8 cellular contexts compared by ENCODE assay signal in the genomic region with DNA sequence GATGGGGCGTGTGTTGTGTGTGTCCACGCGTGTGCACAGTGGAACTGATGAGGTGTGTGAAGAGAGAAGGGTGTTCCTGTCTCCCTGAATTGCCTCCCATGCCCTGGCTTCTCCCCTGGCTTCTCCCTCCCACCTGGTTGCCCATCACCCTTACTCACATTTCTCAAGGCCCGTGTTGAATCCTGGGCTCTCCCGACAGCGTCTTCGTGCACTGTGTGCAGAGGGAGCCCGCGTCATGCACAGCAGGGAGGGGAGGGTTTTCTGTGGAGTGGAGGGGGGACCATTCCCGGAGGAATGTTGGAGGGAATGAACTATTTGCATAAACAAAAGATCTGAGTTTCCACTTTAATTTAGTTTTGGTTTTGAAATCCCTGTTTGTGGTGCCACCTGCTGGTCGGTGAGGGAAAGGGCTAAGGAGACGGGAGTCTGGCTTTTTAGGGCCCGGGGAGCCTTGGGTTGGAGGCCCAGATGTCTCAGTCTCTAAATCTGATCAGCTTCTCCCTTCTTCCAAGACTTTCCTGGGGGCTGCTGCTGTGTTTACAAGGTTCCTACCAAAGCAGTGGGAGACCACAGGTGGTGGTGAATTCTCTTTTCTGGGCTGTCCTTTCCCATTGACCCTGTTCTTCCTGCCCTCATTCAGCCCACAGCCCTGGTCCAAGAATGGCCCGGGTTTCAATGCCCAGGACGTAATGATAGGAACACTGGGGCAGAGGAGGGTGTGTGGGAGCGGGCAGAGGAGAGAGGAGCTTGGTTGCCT. TPM values are rescaled to one million over a fixed set of nuclear protein-coding genes. Genes with fewer than 3 reads are reported as not detected.
DNase-seq lines count a peak whose midpoint lies in the region; ATAC-seq and TF ChIP-seq lines count a peak whose summit lies in the region.

C1R (minus strand) TSS at position 217 of the 757 bp plus-strand sequence; CDS start at position 160, 57 bp downstream.

- peak within 1 kb of the TSS; percentile 34 for H3K4me3 ChIP-seq in kidney epithelial cell (ENCODE audit: low read depth, low read length)

- no peak for ATAC-seq in GM21786 (IDR thresholded peaks at IDR 0.05; ENCODE audit: unreplicated experiment)

- DNase-seq in NCI-H1436 (lab: John Stamatoyannopoulos, UW) = peak; percentile 35
- DNase-seq in NCI-H1436 treated with DMSO at 0.1 percent for 48 hours (lab: John Stamatoyannopoulos, UW) = no peak
- peak; percentile 46 for DNase-seq in NCI-H1105 (lab: John Stamatoyannopoulos, UW)
- peak; percentile 72 for DNase-seq in activated CD4-positive, CD25-positive, alpha-beta regulatory T cell treated with anti-CD3 and anti-CD28 coated beads, Interleukin-2, amount 50 U/mL, for 72 hours
- DNase-seq in cerebellum (ENCODE audit: low spot score) = peak; percentile 75
- peak; percentile 18 for DNase-seq in kidney epithelial cell (ENCODE audit: low read depth)
- DNase-seq in stimulated activated CD4-positive, alpha-beta T cell treated with anti-CD3 and anti-CD28 coated beads, Interleukin-15, amount 100 ng/mL, for 24 hours = peak; percentile 78

- peak; percentile 83 for TF ChIP-seq CTCF in kidney epithelial cell (IDR thresholded peaks at IDR 0.05; ENCODE audit: insufficient read depth, low read length, poor library complexity, severe bottlenecking)

- H3K36me3 ChIP-seq in kidney epithelial cell (ENCODE audit: control insufficient read depth, insufficient read depth, low read length) = no peaks in the 10 kb centered on the region

- peaks cover 8% of the 10 kb centered on the region for H3K27me3 ChIP-seq in kidney epithelial cell (ENCODE audit: control insufficient read depth, insufficient read depth, low read length)

RNA-seq across cellular contexts. Expression of gene C1R, which starts in this region (rescaled TPM):
- total RNA-seq in cerebellum (4.6 TPM), kidney epithelial cell (7.5 and 13.5 TPM in 2 replicates)
